8 cellular contexts compared by ENCODE assay signal in genomic region chr19:35000338-35000646, GRCh38. TPM values are rescaled to one million over a fixed set of nuclear protein-coding genes. Genes with fewer than 3 reads are reported as not detected.
DNase-seq lines count a peak whose midpoint lies in the region; ATAC-seq and TF ChIP-seq lines count a peak whose summit lies in the region.

No MANE protein-coding gene starts in this region.

- H3K27ac ChIP-seq in Panc1 (ENCODE audit: low read length) (no peak overlapping the region), fibroblast of lung (ENCODE audit: insufficient read depth, low read length) (peak overlapping the region; percentile 64), gastrocnemius medialis (peak overlapping the region; percentile 91 to 99 (median 97))

- CTCF ChIA-PET in Panc1 (lab: Charles Lee) = no interaction called here

- peaks cover 8% of the 10 kb centered on the region for H3K36me3 ChIP-seq in GM06990 (ENCODE audit: control insufficient read depth, insufficient read depth, low read length)
- no peaks in the 10 kb centered on the region for H3K36me3 ChIP-seq in Panc1 (ENCODE audit: control insufficient read depth, insufficient read depth, low read length)
- no peaks in the 10 kb centered on the region for H3K36me3 ChIP-seq in fibroblast of lung (ENCODE audit: control insufficient read depth, insufficient read depth, low read length)
- H3K36me3 ChIP-seq in gastrocnemius medialis = peaks cover 0 to 7% of the 10 kb centered on the region in 2 donors

- H3K4me2 ChIP-seq in fibroblast of lung (ENCODE audit: extremely low read depth, insufficient read depth, low read length) = no peak overlapping the region

- DNase-seq in GM06990 (ENCODE audit: extremely low read depth, insufficient read length) (no peak), Panc1 (ENCODE audit: low read depth, low spot score) (no peak), fibroblast of lung (ENCODE audit: low read depth in 2 of 2) (no peak), gastrocnemius medialis (no peak), ACHN (no peak), NCI-H524 treated with DMSO at 0.1 percent for 48 hours (lab: John Stamatoyannopoulos, UW) (no peak)

- H3K9ac ChIP-seq in fibroblast of lung (ENCODE audit: insufficient read depth, low read length) = peak overlapping the region; percentile 81

- TF ChIP-seq CTCF in GM06990 (IDR thresholded peaks at IDR 0.05; ENCODE audit: insufficient read depth, low read length, poor library complexity, severe bottlenecking) (no peak), Panc1 (IDR thresholded peaks at IDR 0.05) (no peak), fibroblast of lung (conservative IDR thresholded peaks at IDR 0.05 in 1 of 2, IDR thresholded peaks at IDR 0.05 in 1 of 2; ENCODE audit: low read depth in 1 of 2, low read length in 2 of 2) (no peak), gastrocnemius medialis (IDR thresholded peaks at IDR 0.05 in 4 of 5, conservative IDR thresholded peaks at IDR 0.05 in 1 of 5) (no peak)

- H3K9me3 ChIP-seq in Panc1 (ENCODE audit: control insufficient read depth, insufficient read depth, low read depth, low read length) = no peaks in the 10 kb centered on the region
- H3K9me3 ChIP-seq in fibroblast of lung (ENCODE audit: control insufficient read depth, insufficient read depth, low read depth, low read length) = no peaks in the 10 kb centered on the region
- no peaks in the 10 kb centered on the region for H3K9me3 ChIP-seq in gastrocnemius medialis

- H3K4me1 ChIP-seq in Panc1 (ENCODE audit: control insufficient read depth, insufficient read depth, low read length) (peaks cover 12% of the 10 kb centered on the region), fibroblast of lung (ENCODE audit: control insufficient read depth, extremely low read depth, insufficient read depth, low read length) (peaks cover 5% of the 10 kb centered on the region), gastrocnemius medialis (peaks cover 23 to 32% of the 10 kb centered on the region in 2 donors)

- peak; percentile 81 to 86 for TF ChIP-seq POLR2A in gastrocnemius medialis (IDR thresholded peaks at IDR 0.05)

- no peaks in the 10 kb centered on the region for H4K20me1 ChIP-seq in fibroblast of lung (ENCODE audit: control insufficient read depth, extremely low read depth, insufficient read depth, low read length)

- H3K27me3 ChIP-seq in GM06990 (replicated peaks; ENCODE audit: control insufficient read depth, insufficient read depth, low read length) (no peaks in the 10 kb centered on the region), Panc1 (ENCODE audit: control insufficient read depth, insufficient read depth, low read length) (no peaks in the 10 kb centered on the region), fibroblast of lung (ENCODE audit: control insufficient read depth, insufficient read depth, low read length) (no peaks in the 10 kb centered on the region), gastrocnemius medialis (no peaks in the 10 kb centered on the region)

- intact Hi-C loops in Panc1 (cut with micrococcal nuclease; ENCODE audit: unreplicated experiment) (no loop called here), gastrocnemius medialis (cut with DNase I; ENCODE audit: low total_unique reads) (loop anchor here (1.0 kb wide), 2 partner anchors 27 to 139 kb away; no protein-coding TSS in a partner anchor)

- peak overlapping the region; percentile 84 for H3K4me3 ChIP-seq in GM06990 (replicated peaks; ENCODE audit: low read depth, low read length)
- H3K4me3 ChIP-seq in Panc1 (ENCODE audit: low read depth in 2 of 2, low read length in 2 of 2) = peak overlapping the region; percentile 56 to 87
- H3K4me3 ChIP-seq in fibroblast of lung (replicated peaks in 1 of 4; ENCODE audit: control extremely low read depth in 1 of 4, insufficient read depth in 1 of 4, low read depth in 3 of 4, low read length in 4 of 4) = peak overlapping the region in 3 of 4 experiments; percentile 34 to 77 (median 70)
- H3K4me3 ChIP-seq in gastrocnemius medialis = peak overlapping the region; percentile 67 to 84 (median 73)

- no peak overlapping the region for H2AFZ ChIP-seq in fibroblast of lung (ENCODE audit: low read length)

- POLR2A ChIA-PET in Panc1 (lab: Charles Lee) = no interaction called here

- BruUV-seq in Panc1 (replicated peaks; lab: Mats Ljungman, UMichigan) = no TSS peak

- ATAC-seq in Panc1 (no peak), gastrocnemius medialis (no peak), HG02870 (IDR thresholded peaks at IDR 0.05; ENCODE audit: unreplicated experiment) (no peak), GM21526 (IDR thresholded peaks at IDR 0.05; ENCODE audit: low FRiP score, unreplicated experiment) (no peak)

- in situ Hi-C loops in Panc1 (cut with HindIII; ENCODE audit: low pct_unique_long_range_greater_than_20kb, low sequenced_read_pairs) = no loop called here
- in situ Hi-C loops in gastrocnemius medialis (cut with MboI; ENCODE audit: low sequenced_read_pairs in 4 of 4) = no loop called here
- in situ Hi-C loops in ACHN (cut with HindIII; ENCODE audit: low pct_ligation_motif_present, low pct_unique_long_range_greater_than_20kb, low sequenced_read_pairs) = no loop called here

- peaks cover 38% of the 10 kb centered on the region for H3K79me2 ChIP-seq in fibroblast of lung (ENCODE audit: control insufficient read depth, insufficient read depth, low read length)

RNA-seq across cellular contexts. Expression of gene GRAMD1A, which starts 0.2 kb away (rescaled TPM):
- total RNA-seq in Panc1 (2021; ENCODE audit: unreplicated experiment) (69.9 TPM), fibroblast of lung (22.3 and 24.4 TPM in 2 replicates), gastrocnemius medialis (10 to 100 TPM; 38.8 to 45.1 (median 43.7) TPM)
- polyA plus RNA-seq in Panc1 (2012; ENCODE audit: insufficient read length) = 71.6 TPM
- 21.4 and 29.0 TPM in 2 replicates for polyA plus RNA-seq in fibroblast of lung
- 30.2 and 36.7 TPM in 2 replicates for polyA plus RNA-seq in fibroblast of lung (2012)
- 52.9 and 58.0 TPM in 2 replicates for polyA minus RNA-seq in fibroblast of lung (ENCODE audit: low replicate concordance)

RNA-seq across cellular contexts. Expression of gene SCN1B, which starts 30.0 kb away (rescaled TPM):
- total RNA-seq in Panc1 (2021; ENCODE audit: unreplicated experiment) (4.6 TPM), fibroblast of lung (14.1 and 14.5 TPM in 2 replicates), gastrocnemius medialis (100 to 1,000 TPM; 194 to 469 (median 289) TPM)
- 2.1 TPM for polyA plus RNA-seq in Panc1 (2012; ENCODE audit: insufficient read length)
- polyA plus RNA-seq in fibroblast of lung = 11.0 and 17.5 TPM in 2 replicates
- 12.6 and 21.7 TPM in 2 replicates for polyA plus RNA-seq in fibroblast of lung (2012)
- 12.3 and 35.1 TPM in 2 replicates for polyA minus RNA-seq in fibroblast of lung (ENCODE audit: low replicate concordance)

RNA-seq across cellular contexts. Expression of gene ZNF792, which starts 36.3 kb away (rescaled TPM):
- total RNA-seq in Panc1 (2021; ENCODE audit: unreplicated experiment) = 1.8 TPM
- polyA plus RNA-seq in Panc1 (2012; ENCODE audit: insufficient read length) = 1.2 TPM
- total RNA-seq in fibroblast of lung = 3.3 and 5.0 TPM in 2 replicates
- polyA plus RNA-seq in fibroblast of lung = 1.6 and 1.7 TPM in 2 replicates
- 0.92 and 0.99 TPM in 2 replicates for polyA plus RNA-seq in fibroblast of lung (2012)
- 1.8 and 1.9 TPM in 2 replicates for polyA minus RNA-seq in fibroblast of lung (ENCODE audit: low replicate concordance)
- 1 to 10 TPM; 1.7 to 3.5 (median 2.7) TPM for total RNA-seq in gastrocnemius medialis

RNA-seq across cellular contexts. Expression of gene HPN, which starts 41.2 kb away (rescaled TPM):
- total RNA-seq in Panc1 (2021; ENCODE audit: unreplicated experiment) (0.08 TPM), fibroblast of lung (0.33 and 0.51 TPM in 2 replicates), gastrocnemius medialis (10 to 100 TPM in 3 of 4 donors, 1 to 10 TPM in 1; 9.1 to 24.0 (median 17.1) TPM)
- polyA plus RNA-seq in Panc1 (2012; ENCODE audit: insufficient read length) = 0.25 TPM
- polyA plus RNA-seq in fibroblast of lung = not detected in 2 replicates
- 0.14 TPM in 1 of 2 replicates, not detected in the other for polyA plus RNA-seq in fibroblast of lung (2012)
- polyA minus RNA-seq in fibroblast of lung (ENCODE audit: low replicate concordance) = 0.67 TPM in 1 of 2 replicates, not detected in the other

Comparison
In these comparisons a context has a peak if more than half of its experiments do, and no peak if none do; other contexts are left out.
1. RNA of gene SCN1B, which starts 30.0 kb away (total RNA-seq): 194 to 469 TPM in gastrocnemius medialis; 14.1 to 14.5 TPM in fibroblast of lung and 4.6 TPM in Panc1 (single experiment); every median in the first group is over 10 times any median in the second.
2. Peak in every context shown above with its lines, with median percentiles within 50 percentile points of each other: H3K4me3 ChIP-seq.